Comparison of ENCODE assay signal across 1 cellular context in genomic region chr1:153730468-153730988, GRCh38.
TF ChIP-seq lines count a peak whose summit lies in the region.

No MANE protein-coding gene starts in this region.

TF ChIP-seq in HepG2, 621 proteins besides CTCF, POLR2A, EP300 and RAD21:
- 0 out of 2 replicates have a peak, but pooled peaks have one; percentile 12 for TF ChIP-seq RBFOX2 (IDR thresholded peaks at IDR 0.05; ENCODE audit: low read depth, low read length)
- TF ChIP-seq, protein P1, sequence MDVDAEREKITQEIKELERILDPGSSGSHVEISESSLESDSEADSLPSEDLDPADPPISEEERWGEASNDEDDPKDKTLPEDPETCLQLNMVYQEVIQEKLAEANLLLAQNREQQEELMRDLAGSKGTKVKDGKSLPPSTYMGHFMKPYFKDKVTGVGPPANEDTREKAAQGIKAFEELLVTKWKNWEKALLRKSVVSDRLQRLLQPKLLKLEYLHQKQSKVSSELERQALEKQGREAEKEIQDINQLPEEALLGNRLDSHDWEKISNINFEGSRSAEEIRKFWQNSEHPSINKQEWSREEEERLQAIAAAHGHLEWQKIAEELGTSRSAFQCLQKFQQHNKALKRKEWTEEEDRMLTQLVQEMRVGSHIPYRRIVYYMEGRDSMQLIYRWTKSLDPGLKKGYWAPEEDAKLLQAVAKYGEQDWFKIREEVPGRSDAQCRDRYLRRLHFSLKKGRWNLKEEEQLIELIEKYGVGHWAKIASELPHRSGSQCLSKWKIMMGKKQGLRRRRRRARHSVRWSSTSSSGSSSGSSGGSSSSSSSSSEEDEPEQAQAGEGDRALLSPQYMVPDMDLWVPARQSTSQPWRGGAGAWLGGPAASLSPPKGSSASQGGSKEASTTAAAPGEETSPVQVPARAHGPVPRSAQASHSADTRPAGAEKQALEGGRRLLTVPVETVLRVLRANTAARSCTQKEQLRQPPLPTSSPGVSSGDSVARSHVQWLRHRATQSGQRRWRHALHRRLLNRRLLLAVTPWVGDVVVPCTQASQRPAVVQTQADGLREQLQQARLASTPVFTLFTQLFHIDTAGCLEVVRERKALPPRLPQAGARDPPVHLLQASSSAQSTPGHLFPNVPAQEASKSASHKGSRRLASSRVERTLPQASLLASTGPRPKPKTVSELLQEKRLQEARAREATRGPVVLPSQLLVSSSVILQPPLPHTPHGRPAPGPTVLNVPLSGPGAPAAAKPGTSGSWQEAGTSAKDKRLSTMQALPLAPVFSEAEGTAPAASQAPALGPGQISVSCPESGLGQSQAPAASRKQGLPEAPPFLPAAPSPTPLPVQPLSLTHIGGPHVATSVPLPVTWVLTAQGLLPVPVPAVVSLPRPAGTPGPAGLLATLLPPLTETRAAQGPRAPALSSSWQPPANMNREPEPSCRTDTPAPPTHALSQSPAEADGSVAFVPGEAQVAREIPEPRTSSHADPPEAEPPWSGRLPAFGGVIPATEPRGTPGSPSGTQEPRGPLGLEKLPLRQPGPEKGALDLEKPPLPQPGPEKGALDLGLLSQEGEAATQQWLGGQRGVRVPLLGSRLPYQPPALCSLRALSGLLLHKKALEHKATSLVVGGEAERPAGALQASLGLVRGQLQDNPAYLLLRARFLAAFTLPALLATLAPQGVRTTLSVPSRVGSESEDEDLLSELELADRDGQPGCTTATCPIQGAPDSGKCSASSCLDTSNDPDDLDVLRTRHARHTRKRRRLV (CRISPR knock-in tag; IDR thresholded peaks at IDR 0.05): no peak
TF ChIP-seq in HepG2: peak in this region for 1.
